2 cellular contexts compared by ENCODE assay signal in the genomic region with DNA sequence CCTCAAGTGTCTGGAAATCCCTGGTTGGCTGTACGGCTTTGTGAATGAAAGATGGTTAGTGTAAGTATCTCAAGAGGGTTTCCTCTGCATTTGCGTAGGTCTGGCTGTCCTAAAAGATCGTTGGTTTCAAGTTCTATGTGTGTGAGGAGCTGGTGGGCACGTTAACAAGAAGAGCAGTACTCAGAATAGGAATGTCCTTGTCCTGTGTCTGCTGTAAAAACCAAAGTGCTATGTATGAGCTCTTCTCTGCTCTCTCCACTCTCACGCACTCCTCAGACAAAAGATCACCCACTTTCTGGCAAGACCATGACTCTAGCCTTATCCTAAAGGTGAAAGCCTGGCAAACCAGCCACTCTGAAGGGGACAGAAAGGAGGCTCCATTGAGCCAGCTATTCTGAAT.
TF ChIP-seq lines count a peak whose summit lies in the region.

No MANE protein-coding gene starts in this region.

TF ChIP-seq in liver, 16 proteins besides CTCF, POLR2A, EP300 and RAD21:
- TF ChIP-seq, protein P1, sequence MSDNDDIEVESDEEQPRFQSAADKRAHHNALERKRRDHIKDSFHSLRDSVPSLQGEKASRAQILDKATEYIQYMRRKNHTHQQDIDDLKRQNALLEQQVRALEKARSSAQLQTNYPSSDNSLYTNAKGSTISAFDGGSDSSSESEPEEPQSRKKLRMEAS (IDR thresholded peaks at IDR 0.05): no peak
- TF ChIP-seq HNF4G (IDR thresholded peaks at IDR 0.05): no peak
- TF ChIP-seq ATF3 (IDR thresholded peaks at IDR 0.05): no peak
- TF ChIP-seq RXRA (IDR thresholded peaks at IDR 0.05): no peak

TF ChIP-seq in HepG2, 621 proteins besides CTCF, POLR2A, EP300 and RAD21:
- TF ChIP-seq ZNF878 (CRISPR knock-in tag; IDR thresholded peaks at IDR 0.05) (no peak), ZNF101 (CRISPR knock-in tag; IDR thresholded peaks at IDR 0.05; ENCODE audit: borderline replicate concordance, low read depth) (no peak), NFIC (IDR thresholded peaks at IDR 0.05; ENCODE audit: low read length) (no peak), ZNF546 (CRISPR knock-in tag; conservative IDR thresholded peaks at IDR 0.05) (no peak), ZHX1 (CRISPR knock-in tag; IDR thresholded peaks at IDR 0.05; ENCODE audit: low read depth) (no peak), AHDC1 (CRISPR knock-in tag; IDR thresholded peaks at IDR 0.05; ENCODE audit: borderline replicate concordance) (no peak), MBD4 (IDR thresholded peaks at IDR 0.05; ENCODE audit: borderline replicate concordance, low read length) (no peak), MXI1 (IDR thresholded peaks at IDR 0.05; ENCODE audit: borderline replicate concordance, low read depth, low read length) (no peak), TRAFD1 (CRISPR knock-in tag; IDR thresholded peaks at IDR 0.05; ENCODE audit: borderline replicate concordance) (no peak), ZBTB2 (CRISPR knock-in tag; IDR thresholded peaks at IDR 0.05; ENCODE audit: low read depth) (no peak), ZSCAN29 (CRISPR knock-in tag; conservative IDR thresholded peaks at IDR 0.05) (no peak), ZNF83 (CRISPR knock-in tag; IDR thresholded peaks at IDR 0.05; ENCODE audit: borderline replicate concordance) (no peak), CEBPB (IDR thresholded peaks at IDR 0.05; ENCODE audit: borderline replicate concordance, low read depth, low read length) (no peak), GLMP (CRISPR knock-in tag; IDR thresholded peaks at IDR 0.05; ENCODE audit: borderline replicate concordance) (no peak), E2F5 (CRISPR knock-in tag; conservative IDR thresholded peaks at IDR 0.05) (no peak)
- TF ChIP-seq, protein P2, sequence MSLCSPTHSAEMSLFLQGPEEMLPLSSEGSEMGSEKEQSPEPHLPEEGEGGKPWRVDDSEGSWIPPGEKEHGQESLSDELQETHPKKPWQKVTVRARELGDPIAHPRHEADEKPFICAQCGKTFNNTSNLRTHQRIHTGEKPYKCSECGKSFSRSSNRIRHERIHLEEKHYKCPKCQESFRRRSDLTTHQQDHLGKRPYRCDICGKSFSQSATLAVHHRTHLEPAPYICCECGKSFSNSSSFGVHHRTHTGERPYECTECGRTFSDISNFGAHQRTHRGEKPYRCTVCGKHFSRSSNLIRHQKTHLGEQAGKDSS (CRISPR knock-in tag; IDR thresholded peaks at IDR 0.05; ENCODE audit: borderline replicate concordance, low read depth): no peak
- TF ChIP-seq, protein P3, sequence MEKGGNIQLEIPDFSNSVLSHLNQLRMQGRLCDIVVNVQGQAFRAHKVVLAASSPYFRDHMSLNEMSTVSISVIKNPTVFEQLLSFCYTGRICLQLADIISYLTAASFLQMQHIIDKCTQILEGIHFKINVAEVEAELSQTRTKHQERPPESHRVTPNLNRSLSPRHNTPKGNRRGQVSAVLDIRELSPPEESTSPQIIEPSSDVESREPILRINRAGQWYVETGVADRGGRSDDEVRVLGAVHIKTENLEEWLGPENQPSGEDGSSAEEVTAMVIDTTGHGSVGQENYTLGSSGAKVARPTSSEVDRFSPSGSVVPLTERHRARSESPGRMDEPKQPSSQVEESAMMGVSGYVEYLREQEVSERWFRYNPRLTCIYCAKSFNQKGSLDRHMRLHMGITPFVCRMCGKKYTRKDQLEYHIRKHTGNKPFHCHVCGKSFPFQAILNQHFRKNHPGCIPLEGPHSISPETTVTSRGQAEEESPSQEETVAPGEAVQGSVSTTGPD (CRISPR knock-in tag; IDR thresholded peaks at IDR 0.05): no peak
- TF ChIP-seq, protein P4, sequence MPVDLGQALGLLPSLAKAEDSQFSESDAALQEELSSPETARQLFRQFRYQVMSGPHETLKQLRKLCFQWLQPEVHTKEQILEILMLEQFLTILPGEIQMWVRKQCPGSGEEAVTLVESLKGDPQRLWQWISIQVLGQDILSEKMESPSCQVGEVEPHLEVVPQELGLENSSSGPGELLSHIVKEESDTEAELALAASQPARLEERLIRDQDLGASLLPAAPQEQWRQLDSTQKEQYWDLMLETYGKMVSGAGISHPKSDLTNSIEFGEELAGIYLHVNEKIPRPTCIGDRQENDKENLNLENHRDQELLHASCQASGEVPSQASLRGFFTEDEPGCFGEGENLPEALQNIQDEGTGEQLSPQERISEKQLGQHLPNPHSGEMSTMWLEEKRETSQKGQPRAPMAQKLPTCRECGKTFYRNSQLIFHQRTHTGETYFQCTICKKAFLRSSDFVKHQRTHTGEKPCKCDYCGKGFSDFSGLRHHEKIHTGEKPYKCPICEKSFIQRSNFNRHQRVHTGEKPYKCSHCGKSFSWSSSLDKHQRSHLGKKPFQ (CRISPR knock-in tag; IDR thresholded peaks at IDR 0.05; ENCODE audit: insufficient replicate concordance): no peak
- TF ChIP-seq, protein P5, sequence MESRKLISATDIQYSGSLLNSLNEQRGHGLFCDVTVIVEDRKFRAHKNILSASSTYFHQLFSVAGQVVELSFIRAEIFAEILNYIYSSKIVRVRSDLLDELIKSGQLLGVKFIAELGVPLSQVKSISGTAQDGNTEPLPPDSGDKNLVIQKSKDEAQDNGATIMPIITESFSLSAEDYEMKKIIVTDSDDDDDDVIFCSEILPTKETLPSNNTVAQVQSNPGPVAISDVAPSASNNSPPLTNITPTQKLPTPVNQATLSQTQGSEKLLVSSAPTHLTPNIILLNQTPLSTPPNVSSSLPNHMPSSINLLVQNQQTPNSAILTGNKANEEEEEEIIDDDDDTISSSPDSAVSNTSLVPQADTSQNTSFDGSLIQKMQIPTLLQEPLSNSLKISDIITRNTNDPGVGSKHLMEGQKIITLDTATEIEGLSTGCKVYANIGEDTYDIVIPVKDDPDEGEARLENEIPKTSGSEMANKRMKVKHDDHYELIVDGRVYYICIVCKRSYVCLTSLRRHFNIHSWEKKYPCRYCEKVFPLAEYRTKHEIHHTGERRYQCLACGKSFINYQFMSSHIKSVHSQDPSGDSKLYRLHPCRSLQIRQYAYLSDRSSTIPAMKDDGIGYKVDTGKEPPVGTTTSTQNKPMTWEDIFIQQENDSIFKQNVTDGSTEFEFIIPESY (CRISPR knock-in tag; IDR thresholded peaks at IDR 0.05): no peak
